In genomic region chr7:5419523-5420107, GRCh38 we compare ENCODE assay signal across 8 cellular contexts. TPM values are rescaled to one million over a fixed set of nuclear protein-coding genes. Genes with fewer than 3 reads are reported as not detected.
A peak's percentile ranks its signal among the peaks of the same experiment; 100 is the strongest.
DNase-seq lines count a peak whose midpoint lies in the region; ATAC-seq and TF ChIP-seq lines count a peak whose summit lies in the region.

No MANE protein-coding gene starts in this region.

- ATAC-seq in GM23338 (peak; percentile 7), gastrocnemius medialis (no peak), GM18867 (IDR thresholded peaks at IDR 0.05; ENCODE audit: unreplicated experiment) (no peak), GM19324 (IDR thresholded peaks at IDR 0.05; ENCODE audit: low FRiP score, unreplicated experiment) (no peak)
- ATAC-seq in activated T-helper 17 cell treated with anti-CD3 and anti-CD28 coated beads, Interleukin-2, amount 50 U/mL, for 72 hours (replicated peaks): no peak

- H3K27me3 ChIP-seq in GM23338 (ENCODE audit: insufficient read depth): peaks cover 75% of the 10 kb centered on the region
- no peaks in the 10 kb centered on the region for H3K27me3 ChIP-seq in gastrocnemius medialis

- no peak for TF ChIP-seq POLR2A in gastrocnemius medialis (IDR thresholded peaks at IDR 0.05)

- in situ Hi-C loops in gastrocnemius medialis (cut with MboI; ENCODE audit: low sequenced_read_pairs in 4 of 4) (no loop called here), ACHN (cut with HindIII; ENCODE audit: low pct_ligation_motif_present, low pct_unique_long_range_greater_than_20kb, low sequenced_read_pairs) (no loop called here)

- H3K79me2 ChIP-seq in GM23338 (replicated peaks; ENCODE audit: insufficient read depth): no peaks in the 10 kb centered on the region; the same call in 1 of the 2 replicates

- no peaks in the 10 kb centered on the region for H3K36me3 ChIP-seq in GM23338 (ENCODE audit: insufficient read depth)
- no peaks in the 10 kb centered on the region for H3K36me3 ChIP-seq in gastrocnemius medialis

- H3K27me3 Mint-ChIP-seq in GM23338 (ENCODE audit: insufficient read depth, low read depth, poor library complexity): peaks cover 82% of the 10 kb centered on the region
- H3K27me3 Mint-ChIP-seq in activated T-helper 17 cell treated with anti-CD3 and anti-CD28 coated beads, Interleukin-2, amount 50 U/mL, for 72 hours: peaks cover 29% of the 10 kb centered on the region

- TF ChIP-seq CTCF in GM23338 (conservative IDR thresholded peaks at IDR 0.05; ENCODE audit: low read depth in 2 of 2) (no peak), gastrocnemius medialis (IDR thresholded peaks at IDR 0.05 in 4 of 5, conservative IDR thresholded peaks at IDR 0.05 in 1 of 5) (no peak)

- no peak overlapping the region for H3K27ac Mint-ChIP-seq in GM23338
- no peak overlapping the region for H3K27ac Mint-ChIP-seq in activated T-helper 17 cell treated with anti-CD3 and anti-CD28 coated beads, Interleukin-2, amount 50 U/mL, for 72 hours

- H3K36me3 Mint-ChIP-seq in GM23338 (ENCODE audit: low read depth): no peaks in the 10 kb centered on the region
- peaks cover 11% of the 10 kb centered on the region for H3K36me3 Mint-ChIP-seq in activated T-helper 17 cell treated with anti-CD3 and anti-CD28 coated beads, Interleukin-2, amount 50 U/mL, for 72 hours (ENCODE audit: low read depth)

- peak overlapping the region; percentile 32; the same call in 1 of the 2 replicates for H2AFZ ChIP-seq in GM23338

- no peaks in the 10 kb centered on the region; the same call in 2 of the 3 replicates for H3K9me3 Mint-ChIP-seq in GM23338
- H3K9me3 Mint-ChIP-seq in activated T-helper 17 cell treated with anti-CD3 and anti-CD28 coated beads, Interleukin-2, amount 50 U/mL, for 72 hours: no peaks in the 10 kb centered on the region

- 0 out of 2 replicates have a peak, but pooled peaks cover 5% of the 10 kb centered on the region for H4K20me1 ChIP-seq in GM23338 (replicated peaks; ENCODE audit: insufficient read depth)

- no peaks in the 10 kb centered on the region for H3K9me2 ChIP-seq in GM23338 (ENCODE audit: insufficient read depth)

- no peaks in the 10 kb centered on the region for H3K9me3 ChIP-seq in gastrocnemius medialis

- peak overlapping the region; percentile 62 for H3K4me3 ChIP-seq in GM23338
- H3K4me3 ChIP-seq in gastrocnemius medialis: peak overlapping the region; percentile 76 to 97 (median 92)

- H3F3A ChIP-seq in GM23338 (replicated peaks; ENCODE audit: low read depth): peaks cover 24% of the 10 kb centered on the region

- H3K4me3 Mint-ChIP-seq in GM23338: peak overlapping the region; percentile 71
- H3K4me3 Mint-ChIP-seq in activated T-helper 17 cell treated with anti-CD3 and anti-CD28 coated beads, Interleukin-2, amount 50 U/mL, for 72 hours: peak overlapping the region; percentile 51

- peak overlapping the region; percentile 87 for H3K4me2 ChIP-seq in GM23338

- H3K27ac ChIP-seq in GM23338 (ENCODE audit: low read depth): no peak overlapping the region
- H3K27ac ChIP-seq in gastrocnemius medialis: peak overlapping the region; percentile 94 to 100 (median 100)

- peaks cover 28% of the 10 kb centered on the region for H3K4me1 Mint-ChIP-seq in GM23338
- peaks cover 5% of the 10 kb centered on the region for H3K4me1 Mint-ChIP-seq in activated T-helper 17 cell treated with anti-CD3 and anti-CD28 coated beads, Interleukin-2, amount 50 U/mL, for 72 hours

- DNase-seq in GM23338 (ENCODE audit: low spot score) (peak; percentile 75), hypothalamus (lab: John Stamatoyannopoulos, UW) (peak in 34 of 51 donors; percentile 25 to 73 (median 51)), gastrocnemius medialis (peak in 1 of 2 donors; percentile 26), iPS-NIHi7 (ENCODE audit: extremely low spot score) (no peak), ACHN (no peak)

- H3K4me1 ChIP-seq in GM23338 (ENCODE audit: insufficient read depth) (peaks cover 38% of the 10 kb centered on the region), gastrocnemius medialis (peaks cover 0 to 19% of the 10 kb centered on the region in 2 donors)

- intact Hi-C loops in gastrocnemius medialis (cut with DNase I; ENCODE audit: low total_unique reads): no loop called here

TF ChIP-seq in GM23338, 12 proteins besides CTCF, POLR2A, EP300 and RAD21:
- TF ChIP-seq EZH2phosphoT487 (IDR thresholded peaks at IDR 0.05; ENCODE audit: unreplicated experiment): no peak
- no peak for TF ChIP-seq JUNB (IDR thresholded peaks at IDR 0.05; ENCODE audit: unreplicated experiment)
- TF ChIP-seq EZH2 (IDR thresholded peaks at IDR 0.05; ENCODE audit: low read depth, unreplicated experiment): peak; percentile 87
- TF ChIP-seq ZNF331 (CRISPR knock-in tag; IDR thresholded peaks at IDR 0.05; ENCODE audit: low read depth): no peak
TF ChIP-seq in GM23338: peak in this region for 1.

RNA-seq across cellular contexts. Expression of gene TNRC18, which starts 4.0 kb away (rescaled TPM):
- 6.9 and 17.5 TPM in 2 replicates for total RNA-seq in GM23338 (2014; rRNA removed; shearing (Covaris generic))
- 2.0 and 2.1 TPM in 2 replicates for polyA plus RNA-seq in GM23338 (2016; fragmentation: Nextera tagmentation; extraction: Ambion mirVana)
- 10 to 100 TPM; 46.3 to 49.2 TPM for total RNA-seq in activated T-helper 17 cell treated with anti-CD3 and anti-CD28 coated beads, Interleukin-2, amount 50 U/mL, for 72 hours
- total RNA-seq in gastrocnemius medialis: 10 to 100 TPM in 3 of 4 donors, 1 to 10 TPM in 1; 8.7 to 31.2 (median 20.5) TPM

Comparison
In these comparisons a context has a peak if more than half of its experiments do, and no peak if none do; other contexts are left out.
1. DNase-seq: peak in GM23338 (single experiment) and hypothalamus (34 of 51); none in iPS-NIHi7 (single experiment) and ACHN (single experiment).